ENCODE assay signal across 18 cellular contexts in the genomic region with DNA sequence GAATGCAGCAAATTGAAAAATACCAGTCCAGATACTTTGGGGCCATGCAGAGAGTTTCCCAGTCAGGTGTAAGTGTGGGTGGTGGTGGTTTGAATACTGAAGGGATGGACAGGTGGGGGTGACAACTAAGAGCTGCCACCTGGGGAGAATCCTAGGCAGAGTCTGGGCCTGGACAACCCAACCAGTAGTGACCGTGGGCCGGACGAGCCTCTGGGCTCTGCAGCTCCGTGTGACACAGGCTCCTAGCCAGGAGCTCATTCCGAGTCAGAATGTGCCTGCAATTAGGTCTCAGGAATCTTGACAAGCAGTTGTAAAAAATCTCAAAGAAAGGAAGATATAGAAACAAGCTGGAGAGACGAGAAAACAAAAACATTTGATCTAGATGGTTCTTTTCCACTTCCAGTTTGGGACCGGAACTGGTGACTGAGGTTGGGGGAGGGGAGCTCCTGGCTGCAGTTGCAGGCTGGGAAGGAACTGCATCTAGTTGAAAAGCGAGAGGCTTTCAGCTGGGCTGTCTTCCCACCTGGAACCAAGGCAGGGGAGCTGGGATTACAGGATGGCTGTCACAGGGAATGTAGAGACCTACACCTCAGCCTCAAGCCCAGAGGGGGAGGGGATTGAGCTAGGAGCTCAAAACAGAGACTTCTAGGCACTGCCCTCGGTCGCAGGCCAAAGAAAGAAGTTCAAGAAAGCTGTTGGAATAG.
A peak's percentile ranks its signal among the peaks of the same experiment; 100 is the strongest.
DNase-seq lines count a peak whose midpoint lies in the region; ATAC-seq and TF ChIP-seq lines count a peak whose summit lies in the region.
"Had no signal": no experiment of that assay in that cellular context is flagged by ENCODE, and none has a peak within 500 bp of the region (broad histone marks: within the 10 kb centered on the region; RNA-seq: fewer than 3 reads in every experiment).

No MANE protein-coding gene starts in this region.

- H2AFZ ChIP-seq in GM23338 (peak overlapping the region; percentile 95), neural progenitor cell (replicated peaks) (peak overlapping the region; percentile 95)

- H3K4me1 Mint-ChIP-seq in GM23338 (peaks cover 14% of the 10 kb centered on the region), WTC11 (peaks cover 13% of the 10 kb centered on the region), neural progenitor cell (no peaks in the 10 kb centered on the region)

- H3K9me3 Mint-ChIP-seq in GM23338 (peaks cover 6% of the 10 kb centered on the region; the same call in 1 of the 3 replicates), WTC11 (peaks cover 21% of the 10 kb centered on the region), neural progenitor cell (peaks cover 3% of the 10 kb centered on the region)

- H3K36me3 Mint-ChIP-seq in GM23338 (ENCODE audit: low read depth) (no peaks in the 10 kb centered on the region), WTC11 (peaks cover 4% of the 10 kb centered on the region; the same call in 1 of the 2 replicates), neural progenitor cell (no peaks in the 10 kb centered on the region)

- no peak overlapping the region for H3K27ac ChIP-seq in GM23338 (ENCODE audit: low read depth)
- no peak overlapping the region for H3K27ac ChIP-seq in neural progenitor cell
- H3K27ac ChIP-seq: C4-2B, HL-60 had no signal

- TF ChIP-seq CTCF in GM23338 (conservative IDR thresholded peaks at IDR 0.05; ENCODE audit: low read depth in 2 of 2) (no peak), WTC11 (IDR thresholded peaks at IDR 0.05) (no peak), neural progenitor cell (IDR thresholded peaks at IDR 0.05) (no peak), foreskin fibroblast (IDR thresholded peaks at IDR 0.05; ENCODE audit: low read depth, low read length) (no peak)

- DNase-seq in GM23338 (ENCODE audit: low spot score) (peak; percentile 67), WTC11 (ENCODE audit: low spot score) (peak; percentile 56), iPS DF 4.7 (ENCODE audit: extremely low read depth, low spot score) (peak; percentile 16), neural progenitor cell (ENCODE audit: low spot score) (peak; percentile 45), foreskin fibroblast (no peak)
- no peak for DNase-seq in effector CD8-positive, alpha-beta T cell (lab: John Stamatoyannopoulos, UW)
- DNase-seq: HCEC 1CT, KBM-7, NCI-H1092 treated with DMSO at 0.1 percent for 48 hours, NCI-H1436 treated with DMSO at 0.1 percent for 48 hours, NCI-H2029, NCI-H345, NCI-H524, NCI-H82, Right ventricle myocardium superior had no signal

- CTCF ChIA-PET in WTC11 (lab: Charles Lee), result interaction anchor here (0.8 to 2.0 kb wide), 3 partner anchors 53 to 441 kb away, joined by 3 to 10 read pairs (median 3); no protein-coding TSS in a partner anchor

- H3K27me3 ChIP-seq in GM23338 (ENCODE audit: insufficient read depth) (peaks cover 29% of the 10 kb centered on the region), neural progenitor cell (no peaks in the 10 kb centered on the region)

- H3K36me3 ChIP-seq in GM23338 (ENCODE audit: insufficient read depth) (no peaks in the 10 kb centered on the region), neural progenitor cell (no peaks in the 10 kb centered on the region)

- H3K9me3 ChIP-seq in neural progenitor cell (ENCODE audit: low read depth), result no peaks in the 10 kb centered on the region

- peak; percentile 99 for ATAC-seq in GM23338
- ATAC-seq in WTC11, result peak; percentile 97
- ATAC-seq in GM21619 (IDR thresholded peaks at IDR 0.05; ENCODE audit: unreplicated experiment), result no peak

- H3K27ac Mint-ChIP-seq in GM23338 (peak overlapping the region; percentile 33), WTC11 (peak overlapping the region; percentile 66), neural progenitor cell (no peak overlapping the region)

- H3F3A ChIP-seq in GM23338 (replicated peaks; ENCODE audit: low read depth), result no peaks in the 10 kb centered on the region
- peaks cover 9% of the 10 kb centered on the region for H3F3A ChIP-seq in neural progenitor cell (ENCODE audit: low read depth)

- H3K4me1 ChIP-seq in GM23338 (ENCODE audit: insufficient read depth), result no peaks in the 10 kb centered on the region; the same call in 1 of the 2 replicates
- H3K4me1 ChIP-seq in neural progenitor cell, result peaks cover 17% of the 10 kb centered on the region

- no peaks in the 10 kb centered on the region; the same call in 1 of the 2 replicates for H4K20me1 ChIP-seq in GM23338 (replicated peaks; ENCODE audit: insufficient read depth)
- no peaks in the 10 kb centered on the region for H4K20me1 ChIP-seq in neural progenitor cell (ENCODE audit: low read depth)

- no peak overlapping the region for H3K4me3 ChIP-seq in GM23338
- no peak overlapping the region for H3K4me3 ChIP-seq in neural progenitor cell
- no peak overlapping the region for H3K4me3 ChIP-seq in foreskin fibroblast (ENCODE audit: low read depth in 1 of 2, low read length in 2 of 2)

- H3K4me2 ChIP-seq in GM23338 (peak overlapping the region; percentile 60; the same call in 1 of the 2 replicates), neural progenitor cell (peak overlapping the region; percentile 45)

- POLR2A ChIA-PET in WTC11 (lab: Charles Lee), result no interaction called here

- H3K4me3 Mint-ChIP-seq in GM23338 (peak overlapping the region; percentile 17; the same call in 1 of the 3 replicates), WTC11 (no peak overlapping the region; the same call in 1 of the 2 replicates), neural progenitor cell (no peak overlapping the region)

- H3K79me2 ChIP-seq in GM23338 (replicated peaks; ENCODE audit: insufficient read depth), result no peaks in the 10 kb centered on the region
- H3K79me2 ChIP-seq in neural progenitor cell (ENCODE audit: low read depth), result no peaks in the 10 kb centered on the region

- H3K27me3 Mint-ChIP-seq in GM23338 (ENCODE audit: insufficient read depth, low read depth, poor library complexity), result peaks cover 12% of the 10 kb centered on the region
- peaks cover 33% of the 10 kb centered on the region for H3K27me3 Mint-ChIP-seq in WTC11 (ENCODE audit: low read depth)
- no peaks in the 10 kb centered on the region for H3K27me3 Mint-ChIP-seq in neural progenitor cell (ENCODE audit: insufficient read depth, low read depth)

- no peak overlapping the region for H3K9ac ChIP-seq in neural progenitor cell

- H3K9me2 ChIP-seq in GM23338 (ENCODE audit: insufficient read depth), result 0 out of 2 replicates have a peak, but pooled peaks cover 4% of the 10 kb centered on the region

TF ChIP-seq in WTC11, 78 proteins besides CTCF, POLR2A, EP300 and RAD21:
- no peak for TF ChIP-seq NR2C2 (CRISPR knock-in tag; IDR thresholded peaks at IDR 0.05)
- TF ChIP-seq, protein P1, sequence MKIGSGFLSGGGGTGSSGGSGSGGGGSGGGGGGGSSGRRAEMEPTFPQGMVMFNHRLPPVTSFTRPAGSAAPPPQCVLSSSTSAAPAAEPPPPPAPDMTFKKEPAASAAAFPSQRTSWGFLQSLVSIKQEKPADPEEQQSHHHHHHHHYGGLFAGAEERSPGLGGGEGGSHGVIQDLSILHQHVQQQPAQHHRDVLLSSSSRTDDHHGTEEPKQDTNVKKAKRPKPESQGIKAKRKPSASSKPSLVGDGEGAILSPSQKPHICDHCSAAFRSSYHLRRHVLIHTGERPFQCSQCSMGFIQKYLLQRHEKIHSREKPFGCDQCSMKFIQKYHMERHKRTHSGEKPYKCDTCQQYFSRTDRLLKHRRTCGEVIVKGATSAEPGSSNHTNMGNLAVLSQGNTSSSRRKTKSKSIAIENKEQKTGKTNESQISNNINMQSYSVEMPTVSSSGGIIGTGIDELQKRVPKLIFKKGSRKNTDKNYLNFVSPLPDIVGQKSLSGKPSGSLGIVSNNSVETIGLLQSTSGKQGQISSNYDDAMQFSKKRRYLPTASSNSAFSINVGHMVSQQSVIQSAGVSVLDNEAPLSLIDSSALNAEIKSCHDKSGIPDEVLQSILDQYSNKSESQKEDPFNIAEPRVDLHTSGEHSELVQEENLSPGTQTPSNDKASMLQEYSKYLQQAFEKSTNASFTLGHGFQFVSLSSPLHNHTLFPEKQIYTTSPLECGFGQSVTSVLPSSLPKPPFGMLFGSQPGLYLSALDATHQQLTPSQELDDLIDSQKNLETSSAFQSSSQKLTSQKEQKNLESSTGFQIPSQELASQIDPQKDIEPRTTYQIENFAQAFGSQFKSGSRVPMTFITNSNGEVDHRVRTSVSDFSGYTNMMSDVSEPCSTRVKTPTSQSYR (CRISPR knock-in tag; IDR thresholded peaks at IDR 0.05), result peak; percentile 56; the same call in 1 of the 2 replicates

Comparison
In these comparisons a context has a peak if more than half of its experiments do, and no peak if none do; other contexts are left out.
1. DNase-seq: peak in GM23338 (single experiment), WTC11 (single experiment), iPS DF 4.7 (single experiment) and neural progenitor cell (single experiment); none in effector CD8-positive, alpha-beta T cell (single experiment) and foreskin fibroblast (0 of 2).